In genomic region chr12:105156260-105156659, GRCh38 we compare ENCODE assay signal across 16 cellular contexts. TPM values are rescaled to one million over a fixed set of nuclear protein-coding genes. Genes with fewer than 3 reads are reported as not detected.
DNase-seq lines count a peak whose midpoint lies in the region; ATAC-seq, FAIRE-seq and TF ChIP-seq lines count a peak whose summit lies in the region.
"Had no signal": no experiment of that assay in that cellular context is flagged by ENCODE, and none has a peak within 500 bp of the region (broad histone marks: within the 10 kb centered on the region; RNA-seq: fewer than 3 reads in every experiment).

No MANE protein-coding gene starts in this region.

- H3K9me3 ChIP-seq in T-helper 17 cell (ENCODE audit: control insufficient read depth, low read length, poor library complexity, severe bottlenecking) (no peaks in the 10 kb centered on the region), pancreas (no peaks in the 10 kb centered on the region), right cardiac atrium (ENCODE audit: control insufficient read depth, low read length) (no peaks in the 10 kb centered on the region)
- H3K9me3 ChIP-seq: HAP-1 had no signal

- intact Hi-C loops in pancreas (cut with DNase I) (no loop called here), right cardiac atrium (cut with DNase I) (no loop called here)

- H3K27ac ChIP-seq in pancreas (no peak overlapping the region), right cardiac atrium (ENCODE audit: low read length) (no peak overlapping the region)

- H3K36me3 Mint-ChIP-seq in T-helper 17 cell (ENCODE audit: low read depth) = peaks cover 13% of the 10 kb centered on the region

- FAIRE-seq in G401.6 (lab: Jason Lieb, UNC) (peak; percentile 87), endometrium (lab: Jason Lieb, UNC) (peak; percentile 71), pancreas (lab: Jason Lieb, UNC) (peak; percentile 94)
- FAIRE-seq: H1 had no signal

- peaks cover 0 to 42% (median 7%) of the 10 kb centered on the region in 3 donors for H3K36me3 ChIP-seq in pancreas

- H3K4me3 ChIP-seq in pancreas = no peak overlapping the region
- no peak overlapping the region for H3K4me3 ChIP-seq in right cardiac atrium (ENCODE audit: low read length)
- H3K4me3 ChIP-seq: HAP-1 had no signal

- no peak for TF ChIP-seq CTCF in pancreas (IDR thresholded peaks at IDR 0.05)

- H3K27me3 ChIP-seq in pancreas (no peaks in the 10 kb centered on the region), right cardiac atrium (ENCODE audit: control insufficient read depth, insufficient read depth) (no peaks in the 10 kb centered on the region)

- H3K4me3 Mint-ChIP-seq in T-helper 17 cell = no peak overlapping the region
- H3K4me3 Mint-ChIP-seq: B cell; CD4-positive, alpha-beta T cell; HFFc6 had no signal

- H3K27me3 Mint-ChIP-seq in T-helper 17 cell = no peaks in the 10 kb centered on the region
- H3K27me3 Mint-ChIP-seq: B cell; CD4-positive, alpha-beta T cell had no signal

- H3K4me1 Mint-ChIP-seq in T-helper 17 cell = peaks cover 14% of the 10 kb centered on the region
- H3K4me1 Mint-ChIP-seq: B cell had no signal

- DNase-seq in T-helper 17 cell = no peak
- no peak for DNase-seq in pancreas
- DNase-seq in DMS53 (lab: John Stamatoyannopoulos, UW) = no peak
- no peak for DNase-seq in right cardiac atrium
- no peak for DNase-seq in NCI-H82 (lab: John Stamatoyannopoulos, UW)
- DNase-seq: C1 segment of cervical spinal cord; CD4-positive, alpha-beta T cell; DMS79 treated with DMSO at 0.1 percent for 48 hours; EL; GDM1; HFFc6 had no signal

- ATAC-seq in T-helper 17 cell (no peak), pancreas (no peak), right cardiac atrium (no peak)

- 96 to 98% methylated on average over 2 of the region's 2 CpGs for WGBS in pancreas, 2 donors
- 95% methylated on average over 2 of the region's 2 CpGs for WGBS in right cardiac atrium

- H3K4me1 ChIP-seq in pancreas (no peaks in the 10 kb centered on the region), right cardiac atrium (ENCODE audit: control insufficient read depth, insufficient read depth, low read length) (no peaks in the 10 kb centered on the region)

- H3K27ac Mint-ChIP-seq in T-helper 17 cell = peak overlapping the region; percentile 79
- H3K27ac Mint-ChIP-seq: CD4-positive, alpha-beta T cell had no signal

RNA-seq across cellular contexts. Expression of gene WASHC4, which starts 48.7 kb away (rescaled TPM):
- total RNA-seq in T-helper 17 cell (10 to 100 TPM; 38.5 to 45.3 TPM), pancreas (10 to 100 TPM; 14.6 to 33.0 (median 19.1) TPM), right cardiac atrium (10 to 100 TPM; 22.8 to 29.9 (median 27.2) TPM)
- polyA plus RNA-seq in pancreas (10 to 100 TPM in 1 of 2 donors, 1 to 10 TPM in 1; 8.9 to 13.9 TPM), right cardiac atrium (9.5 TPM)
